ENCODE assay signal across 1 cellular context in genomic region chr16:166375-167116, GRCh38.
TF ChIP-seq lines count a peak whose summit lies in the region.

No MANE protein-coding gene starts in this region.

TF ChIP-seq in H1, 55 proteins besides CTCF, POLR2A, EP300 and RAD21:
- no peak for TF ChIP-seq ZNF274 (IDR thresholded peaks at IDR 0.05; ENCODE audit: borderline replicate concordance, extremely low read depth, low read length)
- TF ChIP-seq SIX5 (IDR thresholded peaks at IDR 0.05; ENCODE audit: low read depth, low read length): no peak
- TF ChIP-seq EZH2 (IDR thresholded peaks at IDR 0.05; ENCODE audit: low read depth, low read length, severe bottlenecking): peak; percentile 78
- peak; percentile 14 for TF ChIP-seq KDM4A (IDR thresholded peaks at IDR 0.05; ENCODE audit: low read depth, low read length, severe bottlenecking)
- TF ChIP-seq USF2 (IDR thresholded peaks at IDR 0.05; ENCODE audit: low read length): no peak
- no peak for TF ChIP-seq KDM1A (IDR thresholded peaks at IDR 0.05; ENCODE audit: borderline replicate concordance, low read length)
- TF ChIP-seq SUZ12 (IDR thresholded peaks at IDR 0.05; ENCODE audit: low read length): peak; percentile 14; the same call in 1 of the 2 replicates
- no peak for TF ChIP-seq SIN3A (conservative IDR thresholded peaks at IDR 0.05 in 1 of 2, IDR thresholded peaks at IDR 0.05 in 1 of 2; ENCODE audit: low read depth in 1 of 2, low read length in 2 of 2)
- TF ChIP-seq HDAC6 (IDR thresholded peaks at IDR 0.05; ENCODE audit: low read depth, low read length): no peak
- TF ChIP-seq E2F6 (IDR thresholded peaks at IDR 0.05): 0 out of 2 replicates have a peak, but pooled peaks have one; percentile 13
- TF ChIP-seq RNF2 (IDR thresholded peaks at IDR 0.05; ENCODE audit: borderline replicate concordance, low read depth, low read length, missing control alignments, poor library complexity, severe bottlenecking): peak; percentile 77
- TF ChIP-seq TCF12 (IDR thresholded peaks at IDR 0.05; ENCODE audit: low read depth, low read length): no peak
- no peak for TF ChIP-seq CREB1 (IDR thresholded peaks at IDR 0.05)
- TF ChIP-seq CHD7 (IDR thresholded peaks at IDR 0.05; ENCODE audit: insufficient replicate concordance, low read length): no peak
- TF ChIP-seq CHD2 (IDR thresholded peaks at IDR 0.05; ENCODE audit: low read length): no peak
- no peak for TF ChIP-seq CTBP2 (IDR thresholded peaks at IDR 0.05; ENCODE audit: borderline replicate concordance, insufficient read depth, insufficient read length, low read length)
- no peak for TF ChIP-seq JUND (IDR thresholded peaks at IDR 0.05; ENCODE audit: low read length)
- no peak for TF ChIP-seq SAP30 (IDR thresholded peaks at IDR 0.05; ENCODE audit: insufficient read depth, insufficient replicate concordance, low read length)
